In genomic region chr16:83245061-83245460, GRCh38 we compare ENCODE assay signal across 19 cellular contexts.
"Had no signal": no experiment of that assay in that cellular context is flagged by ENCODE, and none has a peak within 500 bp of the region (broad histone marks: within the 10 kb centered on the region; RNA-seq: fewer than 3 reads in every experiment).

No MANE protein-coding gene starts in this region.

- H3K9me3 ChIP-seq: breast epithelium, psoas muscle, right lobe of liver, thyroid gland had no signal

- H3K27me3 ChIP-seq: dorsolateral prefrontal cortex, right lobe of liver, thyroid gland had no signal

- H3K36me3 ChIP-seq: breast epithelium, right lobe of liver, thyroid gland had no signal

- ATAC-seq: activated CD8-positive, alpha-beta T cell treated with anti-CD3 and anti-CD28 coated beads, Interleukin-2, amount 10 ng/mL, durations not matched to agents 7 days and 5 days; activated naive CD4-positive, alpha-beta T cell treated with anti-CD3 and anti-CD28 coated beads, Interleukin-2, amount 50 U/mL, for 72 hours; psoas muscle; right lobe of liver; WTC11 had no signal

- H3K9me3 Mint-ChIP-seq: nephron progenitor cell, WTC11 had no signal

- H3K27ac ChIP-seq: breast epithelium, psoas muscle, right lobe of liver, thyroid gland had no signal

- H3K36me3 Mint-ChIP-seq: activated naive CD4-positive, alpha-beta T cell treated with anti-CD3 and anti-CD28 coated beads, Interleukin-2, amount 50 U/mL, for 72 hours; WTC11 had no signal

- DNase-seq: activated CD4-positive, alpha-beta T cell treated with anti-CD3 and anti-CD28 coated beads for 4 hours; activated CD8-positive, alpha-beta memory T cell treated with anti-CD3 and anti-CD28 coated beads, Interleukin-2, amount 50 U/mL, for 4 hours; activated CD8-positive, alpha-beta T cell treated with anti-CD3 and anti-CD28 coated beads, Interleukin-2, amount 10 ng/mL, durations not matched to agents 7 days and 5 days; activated gamma-delta T cell; activated T-cell treated with anti-CD3 and anti-CD28 coated beads, Interleukin-2, amount 50 U/mL, for 48 hours; amniotic stem cell; dorsolateral prefrontal cortex; erythroblast; glutamatergic neuron; hypothalamus; nephron progenitor cell; psoas muscle; right lobe of liver; stimulated activated CD4-positive, alpha-beta T cell treated with anti-CD3 and anti-CD28 coated beads, Interleukin-2, amount 100 ng/mL, for 24 hours; T-helper 2 cell; thyroid gland had no signal

- H3K4me3 Mint-ChIP-seq: activated CD8-positive, alpha-beta T cell treated with anti-CD3 and anti-CD28 coated beads, Interleukin-2, amount 10 ng/mL, durations not matched to agents 7 days and 5 days; nephron progenitor cell; WTC11 had no signal

- H3K4me1 ChIP-seq: breast epithelium, right lobe of liver, thyroid gland had no signal

- H3K4me3 ChIP-seq: breast epithelium, dorsolateral prefrontal cortex, psoas muscle, right lobe of liver, thyroid gland had no signal

- H3K27ac Mint-ChIP-seq: activated CD8-positive, alpha-beta T cell treated with anti-CD3 and anti-CD28 coated beads, Interleukin-2, amount 10 ng/mL, durations not matched to agents 7 days and 5 days; activated naive CD4-positive, alpha-beta T cell treated with anti-CD3 and anti-CD28 coated beads, Interleukin-2, amount 50 U/mL, for 72 hours; nephron progenitor cell; WTC11 had no signal
